In the genomic region with DNA sequence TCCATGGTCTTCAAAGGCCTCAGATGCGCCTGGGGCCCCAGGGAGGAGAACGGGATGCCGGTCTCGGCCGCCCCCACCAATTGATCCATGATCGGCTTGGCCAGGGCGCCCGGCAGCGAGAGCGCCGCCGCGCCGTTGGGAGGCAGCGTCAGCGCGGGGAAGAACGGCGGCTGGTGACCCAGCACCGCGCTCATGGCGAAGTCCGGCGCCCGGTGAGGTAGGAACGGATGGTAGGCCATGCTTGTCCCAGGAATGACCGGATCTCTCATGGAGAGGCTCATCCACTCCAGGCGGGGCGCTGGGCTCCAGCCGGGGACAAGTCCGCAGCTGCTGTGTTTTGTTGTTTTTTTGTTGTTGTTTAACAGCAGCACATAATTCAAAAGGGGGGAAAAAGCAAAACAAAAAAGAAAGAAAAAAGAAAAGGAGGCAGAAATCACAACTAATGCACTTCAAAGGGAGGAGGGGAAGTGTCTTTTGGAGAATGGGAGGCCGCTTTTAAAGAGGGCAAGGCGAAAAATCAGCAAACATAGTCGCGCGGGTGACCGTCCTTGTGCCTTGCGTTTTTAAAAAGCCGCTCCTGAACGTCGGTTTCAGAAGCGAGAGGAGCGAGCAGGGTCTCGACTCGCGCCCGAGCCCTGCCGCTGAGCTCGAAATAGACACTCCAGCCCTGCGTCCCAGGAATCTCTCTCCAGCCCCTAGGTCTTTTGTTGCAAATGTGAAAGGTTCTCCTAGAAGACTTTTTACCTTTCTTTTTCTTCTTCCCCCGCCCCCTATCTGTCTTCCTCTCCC, we compare ENCODE assay signal across 8 cellular contexts. TPM values are rescaled to one million over a fixed set of nuclear protein-coding genes. Genes with fewer than 3 reads are reported as not detected.
DNase-seq lines count a peak whose midpoint lies in the region; ATAC-seq lines count a peak whose summit lies in the region.

No MANE protein-coding gene starts in this region.

- peak overlapping the region in 1 of 7 donors; percentile 19 for H3K27ac Mint-ChIP-seq in CD4-positive, alpha-beta memory T cell

- intact Hi-C loops in CD4-positive, alpha-beta memory T cell (cut with micrococcal nuclease), result no loop called here

- peaks cover 8% of the 10 kb centered on the region for H3K4me1 ChIP-seq in CD4-positive, alpha-beta memory T cell (ENCODE audit: insufficient read depth, low read length)
- peaks cover 18% of the 10 kb centered on the region for H3K4me1 ChIP-seq in effector memory CD4-positive, alpha-beta T cell (ENCODE audit: control insufficient read depth, insufficient read depth, low read length, poor library complexity, severe bottlenecking)
- H3K4me1 ChIP-seq in muscle layer of duodenum (ENCODE audit: control insufficient read depth in 1 of 2, insufficient read depth in 2 of 2, low read length in 2 of 2), result peaks cover 0 to 15% of the 10 kb centered on the region in 2 donors

- H3K27me3 Mint-ChIP-seq in CD4-positive, alpha-beta memory T cell, result peaks cover 58 to 77% of the 10 kb centered on the region in 2 donors

- DNase-seq in CD4-positive, alpha-beta memory T cell, result no peak
- DNase-seq in NCI-H69 (lab: John Stamatoyannopoulos, UW), result peak; percentile 70
- no peak for DNase-seq in effector memory CD4-positive, alpha-beta T cell
- no peak for DNase-seq in T-helper 9 cell
- DNase-seq in NAMALWA (ENCODE audit: low spot score), result no peak

- peak overlapping the region in 1 of 2 donors; percentile 22 for H3K4me3 ChIP-seq in CD4-positive, alpha-beta memory T cell (ENCODE audit: low read length in 2 of 2)
- peak overlapping the region; percentile 42 for H3K4me3 ChIP-seq in effector memory CD4-positive, alpha-beta T cell (ENCODE audit: insufficient read depth, low read depth, low read length, poor library complexity, severe bottlenecking)
- peak overlapping the region; percentile 85 to 86 for H3K4me3 ChIP-seq in muscle layer of duodenum (ENCODE audit: low read depth in 1 of 2, low read length in 2 of 2)

- H3K9me3 ChIP-seq in CD4-positive, alpha-beta memory T cell (ENCODE audit: control insufficient read depth in 1 of 2, low read length in 2 of 2), result no peaks in the 10 kb centered on the region
- no peaks in the 10 kb centered on the region for H3K9me3 ChIP-seq in effector memory CD4-positive, alpha-beta T cell (ENCODE audit: control insufficient read depth, low read length)
- H3K9me3 ChIP-seq in muscle layer of duodenum (ENCODE audit: control insufficient read depth in 1 of 2, low read length in 2 of 2), result no peaks in the 10 kb centered on the region

- CTCF ChIA-PET in CD4-positive, alpha-beta memory T cell (lab: Charles Lee; ENCODE audit: partially characterized antibody), result no interaction called here

- H3K27ac ChIP-seq in CD4-positive, alpha-beta memory T cell (ENCODE audit: low read depth, low read length), result no peak overlapping the region
- no peak overlapping the region for H3K27ac ChIP-seq in effector memory CD4-positive, alpha-beta T cell (ENCODE audit: insufficient read depth, low read length, poor library complexity, severe bottlenecking)
- peak overlapping the region; percentile 96 for H3K27ac ChIP-seq in muscle layer of duodenum (ENCODE audit: low read length)

- peaks cover 0 to 28% (median 14%) of the 10 kb centered on the region in 8 donors for H3K9me3 Mint-ChIP-seq in CD4-positive, alpha-beta memory T cell

- POLR2A ChIA-PET in CD4-positive, alpha-beta memory T cell (lab: Charles Lee; ENCODE audit: partially characterized antibody), result no interaction called here

- peaks cover 17 to 45% (median 28%) of the 10 kb centered on the region in 4 donors for H3K4me1 Mint-ChIP-seq in CD4-positive, alpha-beta memory T cell

- H3K27me3 ChIP-seq in CD4-positive, alpha-beta memory T cell (ENCODE audit: insufficient read depth, low read length), result peaks cover 56% of the 10 kb centered on the region
- peaks cover 41% of the 10 kb centered on the region for H3K27me3 ChIP-seq in effector memory CD4-positive, alpha-beta T cell (replicated peaks; ENCODE audit: control insufficient read depth, insufficient read depth, low read length, poor library complexity, severe bottlenecking)
- peaks cover 6% of the 10 kb centered on the region for H3K27me3 ChIP-seq in muscle layer of duodenum (ENCODE audit: low read depth, low read length)

- no peaks in the 10 kb centered on the region for H3K36me3 Mint-ChIP-seq in CD4-positive, alpha-beta memory T cell

- H3K4me3 Mint-ChIP-seq in CD4-positive, alpha-beta memory T cell, result peak overlapping the region; percentile 78 to 91 (median 84)

- no peaks in the 10 kb centered on the region for H3K36me3 ChIP-seq in CD4-positive, alpha-beta memory T cell (ENCODE audit: insufficient read depth, low read length)
- H3K36me3 ChIP-seq in effector memory CD4-positive, alpha-beta T cell (ENCODE audit: control insufficient read depth, insufficient read depth, low read length), result no peaks in the 10 kb centered on the region
- H3K36me3 ChIP-seq in muscle layer of duodenum (ENCODE audit: control insufficient read depth in 1 of 2, insufficient read depth in 2 of 2, low read length in 2 of 2), result no peaks in the 10 kb centered on the region

- ATAC-seq in GM19452 (IDR thresholded peaks at IDR 0.05; ENCODE audit: unreplicated experiment) (no peak), GM21367 (IDR thresholded peaks at IDR 0.05; ENCODE audit: unreplicated experiment) (no peak)

RNA-seq across cellular contexts. Expression of gene TBX3, which starts 0.9 kb away (rescaled TPM):
- total RNA-seq in CD4-positive, alpha-beta memory T cell, result not detected
- polyA plus RNA-seq in CD4-positive, alpha-beta memory T cell, result not detected
